ENCODE assay signal across 26 cellular contexts in genomic region chr2:138445227-138445626, GRCh38. TPM values are rescaled to one million over a fixed set of nuclear protein-coding genes. Genes with fewer than 3 reads are reported as not detected.
A peak's percentile ranks its signal among the peaks of the same experiment; 100 is the strongest.
DNase-seq lines count a peak whose midpoint lies in the region; ATAC-seq, FAIRE-seq and TF ChIP-seq lines count a peak whose summit lies in the region.
"Had no signal": no experiment of that assay in that cellular context is flagged by ENCODE, and none has a peak within 500 bp of the region (broad histone marks: within the 10 kb centered on the region; RNA-seq: fewer than 3 reads in every experiment).

No MANE protein-coding gene starts in this region.

- H3K36me3 ChIP-seq in HepG2 (replicated peaks in 1 of 2; ENCODE audit: control insufficient read depth in 1 of 2, insufficient read depth in 2 of 2, low read length in 2 of 2) (no peaks in the 10 kb centered on the region), right lobe of liver (no peaks in the 10 kb centered on the region), SK-N-SH (replicated peaks in 1 of 2; ENCODE audit: control insufficient read depth in 1 of 2, insufficient read depth in 2 of 2, low read length in 1 of 2) (no peaks in the 10 kb centered on the region), uterus (no peaks in the 10 kb centered on the region)
- H3K36me3 ChIP-seq: SJSA1 had no signal

- CTCF ChIA-PET in HepG2 (lab: Yijun Ruan, JAX; ENCODE audit: low intra/inter-chr PET ratio, low total read pairs) (no interaction called here), SK-N-SH (lab: Yijun Ruan, JAX) (no interaction called here)

- FAIRE-seq in HepG2 (lab: Jason Lieb, UNC) = no peak
- FAIRE-seq: D721Med, G401.6, GM12878 had no signal

- TF ChIP-seq POLR2A in HepG2 (IDR thresholded peaks at IDR 0.05; ENCODE audit: insufficient read depth in 1 of 2, low read depth in 2 of 2, low read length in 2 of 2) = no peak
- no peak for TF ChIP-seq POLR2A in right lobe of liver (IDR thresholded peaks at IDR 0.05)
- TF ChIP-seq POLR2A in uterus (IDR thresholded peaks at IDR 0.05) = no peak

- in situ Hi-C loops in HepG2 (cut with HindIII; ENCODE audit: extremely low pct_ligation_motif_present, low pct_unique_long_range_greater_than_20kb) = no loop called here

- no peak overlapping the region for H3K4me2 ChIP-seq in HepG2 (ENCODE audit: low read depth, low read length)
- H3K4me2 ChIP-seq in SK-N-SH = no peak overlapping the region
- H3K4me2 ChIP-seq: PC-9 had no signal

- no peaks in the 10 kb centered on the region for H3K79me2 ChIP-seq in HepG2 (ENCODE audit: insufficient read depth, low read length)
- no peaks in the 10 kb centered on the region for H3K79me2 ChIP-seq in SK-N-SH (ENCODE audit: insufficient read depth)

- H3K9me2 ChIP-seq in SK-N-SH = no peaks in the 10 kb centered on the region

- DNase-seq in HepG2 (ENCODE audit: low spot score) (no peak), right lobe of liver (no peak), SK-N-SH (peak; percentile 35), fibroblast of mammary gland (ENCODE audit: low read depth) (peak; percentile 51), uterus (no peak), NCI-H774 (lab: John Stamatoyannopoulos, UW) (no peak), NCI-H2081 (lab: John Stamatoyannopoulos, UW) (no peak)
- DNase-seq: 8988T; ACHN; CD4-positive, CD25-positive, alpha-beta regulatory T cell; KBM-7; MV-4-11; NCI-H1105 treated with DMSO at 0.1 percent for 48 hours; NCI-H146; NCI-H2029 treated with DMSO at 0.1 percent for 48 hours; NCI-H2227 treated with DMSO at 0.1 percent for 48 hours; NCI-H526 treated with DMSO at 0.1 percent for 48 hours; NK-92 treated with Interleukin-12 subunit alpha and Interleukin-12 subunit beta, amount 100 ng/mL, for 24 hours; PC-9 had no signal

- no peaks in the 10 kb centered on the region for H3K9me3 ChIP-seq in HepG2 (ENCODE audit: low read length)
- H3K9me3 ChIP-seq in right lobe of liver = no peaks in the 10 kb centered on the region
- no peaks in the 10 kb centered on the region for H3K9me3 ChIP-seq in SK-N-SH
- no peaks in the 10 kb centered on the region for H3K9me3 ChIP-seq in uterus
- H3K9me3 ChIP-seq: SJSA1 had no signal

- H3K27ac ChIP-seq in HepG2 (ENCODE audit: extremely low read length, insufficient read depth, low read length) (no peak overlapping the region), right lobe of liver (no peak overlapping the region), SK-N-SH (ENCODE audit: low read depth in 2 of 2, low read length in 1 of 2) (no peak overlapping the region), uterus (peak overlapping the region; percentile 20 to 43)
- H3K27ac ChIP-seq: PC-9, SJSA1 had no signal

- no peaks in the 10 kb centered on the region for H3K27me3 ChIP-seq in HepG2 (ENCODE audit: control insufficient read depth in 1 of 2, insufficient read depth in 2 of 2, low read length in 2 of 2)
- H3K27me3 ChIP-seq in right lobe of liver = no peaks in the 10 kb centered on the region
- no peaks in the 10 kb centered on the region for H3K27me3 ChIP-seq in SK-N-SH (ENCODE audit: insufficient read depth)
- H3K27me3 ChIP-seq in uterus = no peaks in the 10 kb centered on the region
- H3K27me3 ChIP-seq: SJSA1 had no signal

- POLR2A ChIA-PET in HepG2 (lab: Yijun Ruan, JAX) (interaction anchor here (1.4 kb wide), 1 partner anchor 21 kb away, joined by 3 read pairs; no protein-coding TSS in a partner anchor), SK-N-SH (lab: Yijun Ruan, JAX) (no interaction called here)

- no TSS peak for BruUV-seq in HepG2 (replicated peaks; lab: Mats Ljungman, UMichigan)

- TF ChIP-seq EP300 in HepG2 (IDR thresholded peaks at IDR 0.05; ENCODE audit: low read depth in 2 of 2, low read length in 2 of 2) (no peak), HepG2 (CRISPR knock-in tag; IDR thresholded peaks at IDR 0.05; ENCODE audit: borderline replicate concordance) (no peak), SK-N-SH (IDR thresholded peaks at IDR 0.05; ENCODE audit: borderline replicate concordance in 1 of 2, low read depth in 1 of 2, low read length in 1 of 2) (peak in 1 of 2 experiments; percentile 64; a peak in 1 of 4 replicates)

- TF ChIP-seq CTCF in HepG2 (CRISPR knock-in tag; IDR thresholded peaks at IDR 0.05) (no peak), right lobe of liver (IDR thresholded peaks at IDR 0.05) (no peak), SK-N-SH (IDR thresholded peaks at IDR 0.05) (no peak), fibroblast of mammary gland (conservative IDR thresholded peaks at IDR 0.05; ENCODE audit: control insufficient read depth, insufficient read depth, low read depth, low read length) (no peak), uterus (IDR thresholded peaks at IDR 0.05) (no peak)

- H2AFZ ChIP-seq in HepG2 (ENCODE audit: low read length) (no peak overlapping the region), SK-N-SH (ENCODE audit: low read depth) (no peak overlapping the region)
- H2AFZ ChIP-seq: PC-9 had no signal

- H3F3A ChIP-seq in SK-N-SH (replicated peaks; ENCODE audit: insufficient read depth) = no peaks in the 10 kb centered on the region

- H4K20me1 ChIP-seq in HepG2 (ENCODE audit: insufficient read depth, low read length) (no peaks in the 10 kb centered on the region), SK-N-SH (ENCODE audit: insufficient read depth) (no peaks in the 10 kb centered on the region)

- ATAC-seq in HepG2 (no peak), right lobe of liver (no peak), HG02610 (IDR thresholded peaks at IDR 0.05; ENCODE audit: unreplicated experiment) (no peak)
- ATAC-seq: GM12878, HCT116, Right ventricle myocardium inferior had no signal

- no peak for TF ChIP-seq RAD21 in HepG2 (CRISPR knock-in tag; IDR thresholded peaks at IDR 0.05)
- no peak for TF ChIP-seq RAD21 in SK-N-SH (IDR thresholded peaks at IDR 0.05; ENCODE audit: low read length)

- intact Hi-C loops in HepG2 (cut with micrococcal nuclease; ENCODE audit: unreplicated experiment) (no loop called here), right lobe of liver (cut with DNase I) (no loop called here), uterus (cut with DNase I; ENCODE audit: low total_unique reads) (no loop called here)

- H3K4me1 ChIP-seq in HepG2 (ENCODE audit: insufficient read depth, low read length) = peaks cover 51% of the 10 kb centered on the region
- no peaks in the 10 kb centered on the region for H3K4me1 ChIP-seq in right lobe of liver
- H3K4me1 ChIP-seq in SK-N-SH (ENCODE audit: control insufficient read depth in 1 of 2, insufficient read depth in 2 of 2, low read depth in 1 of 2, low read length in 1 of 2) = peaks cover 0 to 10% of the 10 kb centered on the region in 2 experiments; a peak in 2 of 4 replicates
- no peaks in the 10 kb centered on the region for H3K4me1 ChIP-seq in uterus
- H3K4me1 ChIP-seq: SJSA1 had no signal

- WGBS in HepG2 (ENCODE audit: low lambda C conversion rate) = 96% methylated on average over 1 of the region's 1 CpG
- WGBS in right lobe of liver (ENCODE audit: insufficient coverage, low coverage, low lambda C conversion rate, missing lambda C conversion rate) = 100% methylated on average over 1 of the region's 1 CpG
- WGBS in SK-N-SH (ENCODE audit: low lambda C conversion rate) = 46% methylated on average over 1 of the region's 1 CpG

- H3K4me3 ChIP-seq in HepG2 (replicated peaks in 1 of 3; ENCODE audit: insufficient read depth in 1 of 3, low read depth in 2 of 3, low read length in 3 of 3) (no peak overlapping the region), right lobe of liver (no peak overlapping the region), SK-N-SH (ENCODE audit: low read depth in 2 of 2, low read length in 1 of 2) (no peak overlapping the region), fibroblast of mammary gland (ENCODE audit: control insufficient read depth, low read depth, low read length) (no peak overlapping the region), uterus (no peak overlapping the region)
- H3K4me3 ChIP-seq: GM12878, PC-9, SJSA1 had no signal

- no peak overlapping the region for H3K9ac ChIP-seq in HepG2 (ENCODE audit: insufficient read depth, low read depth, low read length)
- H3K9ac ChIP-seq in SK-N-SH = no peak overlapping the region

TF ChIP-seq in SK-N-SH, 30 proteins besides CTCF, POLR2A, EP300 and RAD21 (continues in another document):
- TF ChIP-seq MXI1 (IDR thresholded peaks at IDR 0.05; ENCODE audit: low read depth, low read length) (no peak), FOXM1 (IDR thresholded peaks at IDR 0.05; ENCODE audit: low read depth) (no peak)

RNA-seq across cellular contexts. Expression of gene SPOPL, which starts 56.3 kb away (rescaled TPM):
- 51.6 and 68.8 TPM in 2 replicates for total RNA-seq in HepG2 (2016; rRNA removed; fragmentation: Illumina TruSeq; extraction: Trizol)
- total RNA-seq in HepG2 (2016; cell fraction: cytosol; rRNA removed; fragmentation: Illumina TruSeq; extraction: Trizol; ENCODE audit: low read depth) = 10.0 and 11.5 TPM in 2 replicates
- total RNA-seq in HepG2 (2016; cell fraction: insoluble cytoplasmic fraction; rRNA removed; fragmentation: Illumina TruSeq; extraction: Trizol) = 47.5 and 62.1 TPM in 2 replicates
- total RNA-seq in HepG2 (2016; cell fraction: membrane; rRNA removed; fragmentation: Illumina TruSeq; extraction: Trizol) = 48.3 and 49.1 TPM in 2 replicates
- 43.8 and 44.8 TPM in 2 replicates for total RNA-seq in HepG2 (2016; cell fraction: nucleus; rRNA removed; fragmentation: Illumina TruSeq; extraction: Trizol)
- polyA plus RNA-seq in HepG2 (2011; rRNA removed) = 11.0 and 12.6 TPM in 2 replicates
- polyA plus RNA-seq in HepG2 (2011; cell fraction: cytosol; rRNA removed) = 6.4 and 7.3 TPM in 2 replicates
- polyA plus RNA-seq in HepG2 (2011; cell fraction: nucleus; rRNA removed) = 11.9 and 15.1 TPM in 2 replicates
- polyA plus RNA-seq in HepG2 (2012) = 18.9 and 24.1 TPM in 2 replicates
- 4.1 and 6.0 TPM in 2 replicates for polyA plus RNA-seq in HepG2 (2016; cell fraction: cytosol; fragmentation: Illumina TruSeq; extraction: Trizol; ENCODE audit: low read depth)
- polyA plus RNA-seq in HepG2 (2016; cell fraction: insoluble cytoplasmic fraction; fragmentation: Illumina TruSeq; extraction: Trizol; ENCODE audit: low read depth) = 33.9 and 34.3 TPM in 2 replicates
- 18.7 and 19.9 TPM in 2 replicates for polyA plus RNA-seq in HepG2 (2016; cell fraction: membrane; fragmentation: Illumina TruSeq; extraction: Trizol; ENCODE audit: low read depth)
- polyA plus RNA-seq in HepG2 (2016; cell fraction: nucleus; fragmentation: Illumina TruSeq; extraction: Trizol; ENCODE audit: insufficient read depth, low read depth) = 16.2 and 18.6 TPM in 2 replicates
- polyA minus RNA-seq in HepG2 (2011; rRNA and poly(A)+ RNA removed; ENCODE audit: low replicate concordance) = 4.7 and 17.9 TPM in 2 replicates
- polyA minus RNA-seq in HepG2 (2011; cell fraction: cytosol; rRNA and poly(A)+ RNA removed) = 17.1 and 17.5 TPM in 2 replicates
- polyA minus RNA-seq in HepG2 (2011; cell fraction: nucleus; rRNA and poly(A)+ RNA removed) = 74.5 and 98.8 TPM in 2 replicates
- 10 to 100 TPM; 10.6 to 14.8 (median 12.3) TPM for total RNA-seq in right lobe of liver
- polyA plus RNA-seq in SK-N-SH (2012; rRNA removed) = 4.5 and 5.6 TPM in 2 replicates
- 7.0 and 7.8 TPM in 2 replicates for polyA plus RNA-seq in SK-N-SH (2012; cell fraction: cytosol; rRNA removed)
- 3.2 and 6.0 TPM in 2 replicates for polyA plus RNA-seq in SK-N-SH (2012; cell fraction: nucleus; rRNA removed)
- total RNA-seq in uterus = 10 to 100 TPM; 19.2 to 40.6 (median 26.8) TPM

Comparison
In these comparisons a context has a peak if more than half of its experiments do, and no peak if none do; other contexts are left out.
1. DNase-seq: peak in SK-N-SH (single experiment) and fibroblast of mammary gland (single experiment); none in HepG2 (single experiment), right lobe of liver (0 of 3), uterus (0 of 2), NCI-H774 (single experiment) and NCI-H2081 (0 of 2).
2. H3K27ac ChIP-seq: peak in uterus (2 of 2); none in HepG2 (single experiment), right lobe of liver (0 of 3) and SK-N-SH (0 of 2).
3. Of the 25 proteins assayed by ChIP-seq in both HepG2 and SK-N-SH: peak only in HepG2: none; only in SK-N-SH: TCF12; in both: none; in neither: 23; mixed calls (peak in some experiments, not most) for 1.